Comparison of ENCODE assay signal across 8 cellular contexts in the genomic region with DNA sequence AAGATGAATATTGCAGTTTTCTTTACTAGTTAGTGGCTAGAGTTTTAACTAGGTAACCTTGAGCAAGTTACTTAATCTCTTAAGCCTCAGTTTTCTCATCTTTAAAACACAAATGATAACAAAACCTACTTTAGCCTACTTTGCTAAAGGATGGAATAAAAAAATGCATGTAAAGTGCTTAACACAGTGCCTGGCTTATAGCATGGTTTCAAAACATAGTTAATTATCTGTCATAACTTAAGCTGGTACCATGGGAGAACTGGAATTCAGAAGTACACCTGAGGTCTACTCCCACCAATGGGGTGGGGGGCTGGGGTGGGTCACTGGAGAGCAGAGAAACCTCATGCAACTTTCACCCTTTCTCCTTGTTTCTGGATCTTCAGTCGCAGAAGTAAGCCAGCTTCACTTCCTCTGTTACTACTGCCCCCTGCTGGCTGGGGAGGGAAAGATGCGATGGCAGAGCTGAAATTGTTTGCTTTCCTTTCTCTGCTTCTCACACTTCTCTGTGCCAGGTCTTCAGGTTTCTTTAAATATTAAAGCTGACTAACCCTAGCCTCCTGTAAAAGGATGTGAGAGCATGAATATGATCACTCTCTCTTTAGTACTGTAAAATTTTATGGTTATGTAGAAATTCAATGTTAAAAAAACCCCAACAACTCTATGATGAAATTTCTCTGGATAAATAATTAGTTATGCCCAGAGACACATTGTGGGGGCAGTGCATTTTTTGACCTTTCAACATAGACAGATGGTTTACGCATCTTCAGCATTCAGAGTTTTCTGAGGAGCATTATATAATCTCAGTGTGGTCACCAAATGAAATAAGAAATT.
A peak's percentile ranks its signal among the peaks of the same experiment; 100 is the strongest.
DNase-seq lines count a peak whose midpoint lies in the region; ATAC-seq and TF ChIP-seq lines count a peak whose summit lies in the region.

No MANE protein-coding gene starts in this region.

- H3K9me3 ChIP-seq in heart right ventricle: peaks cover 0 to 3% (median 0%) of the 10 kb centered on the region in 11 donors
- no peaks in the 10 kb centered on the region for H3K9me3 ChIP-seq in psoas muscle
- no peaks in the 10 kb centered on the region for H3K9me3 ChIP-seq in vagina

- no peak overlapping the region for H3K4me3 ChIP-seq in heart right ventricle
- no peak overlapping the region for H3K4me3 ChIP-seq in psoas muscle
- no peak overlapping the region for H3K4me3 ChIP-seq in vagina

- H3K36me3 ChIP-seq in heart right ventricle: no peaks in the 10 kb centered on the region
- H3K36me3 ChIP-seq in psoas muscle (ENCODE audit: insufficient read depth in 1 of 2, low read depth in 1 of 2): no peaks in the 10 kb centered on the region
- H3K36me3 ChIP-seq in vagina: no peaks in the 10 kb centered on the region

- DNase-seq in COLO668 (lab: John Stamatoyannopoulos, UW; ENCODE audit: unreplicated experiment): peak; percentile 76
- peak; percentile 82 for DNase-seq in KG1 (lab: John Stamatoyannopoulos, UW)
- DNase-seq in SK-N-DZ (ENCODE audit: low spot score): peak; percentile 65
- DNase-seq in activated naive CD8-positive, alpha-beta T cell treated with anti-CD3 and anti-CD28 coated beads, Interleukin-2, amount 10 ng/mL, durations not matched to agents 7 days and 5 days: peak; percentile 60
- peak; percentile 74 to 85 for DNase-seq in heart right ventricle
- peak; percentile 71 to 83 for DNase-seq in psoas muscle
- no peak for DNase-seq in vagina (ENCODE audit: extremely low spot score in 2 of 2)

- TF ChIP-seq POLR2A in vagina (IDR thresholded peaks at IDR 0.05): no peak

- H3K9me3 Mint-ChIP-seq in activated naive CD8-positive, alpha-beta T cell treated with anti-CD3 and anti-CD28 coated beads, Interleukin-2, amount 10 ng/mL, durations not matched to agents 7 days and 5 days: peaks cover 3% of the 10 kb centered on the region

- peak; percentile 78 to 94 (median 92) for TF ChIP-seq CTCF in heart right ventricle (IDR thresholded peaks at IDR 0.05)
- peak; percentile 92 for TF ChIP-seq CTCF in psoas muscle (IDR thresholded peaks at IDR 0.05)
- TF ChIP-seq CTCF in vagina (IDR thresholded peaks at IDR 0.05): peak in 2 of 3 experiments; percentile 49 to 61

- H3K27me3 Mint-ChIP-seq in activated naive CD8-positive, alpha-beta T cell treated with anti-CD3 and anti-CD28 coated beads, Interleukin-2, amount 10 ng/mL, durations not matched to agents 7 days and 5 days: no peaks in the 10 kb centered on the region

- POLR2A ChIA-PET in activated naive CD8-positive, alpha-beta T cell treated with anti-CD3 and anti-CD28 coated beads, Interleukin-2, amount 10 ng/mL, durations not matched to agents 7 days and 5 days (lab: Charles Lee): no interaction called here

- H3K27ac ChIP-seq in heart right ventricle (peak overlapping the region in 9 of 10 donors; percentile 6 to 64 (median 49)), psoas muscle (no peak overlapping the region), vagina (no peak overlapping the region)

- H3K27me3 ChIP-seq in heart right ventricle: no peaks in the 10 kb centered on the region
- H3K27me3 ChIP-seq in psoas muscle (ENCODE audit: insufficient read depth in 3 of 3, low read length in 2 of 3): no peaks in the 10 kb centered on the region
- H3K27me3 ChIP-seq in vagina: no peaks in the 10 kb centered on the region

- 13 to 14% methylated on average over 3 of the region's 3 CpGs for WGBS in heart right ventricle, 2 donors
- 3 to 18% (median 9%) methylated on average over 3 of the region's 3 CpGs for WGBS in psoas muscle, 3 donors

- H3K36me3 Mint-ChIP-seq in activated naive CD8-positive, alpha-beta T cell treated with anti-CD3 and anti-CD28 coated beads, Interleukin-2, amount 10 ng/mL, durations not matched to agents 7 days and 5 days: no peaks in the 10 kb centered on the region

- no peak overlapping the region for H3K27ac Mint-ChIP-seq in activated naive CD8-positive, alpha-beta T cell treated with anti-CD3 and anti-CD28 coated beads, Interleukin-2, amount 10 ng/mL, durations not matched to agents 7 days and 5 days

- H3K4me1 Mint-ChIP-seq in activated naive CD8-positive, alpha-beta T cell treated with anti-CD3 and anti-CD28 coated beads, Interleukin-2, amount 10 ng/mL, durations not matched to agents 7 days and 5 days: peaks cover 2% of the 10 kb centered on the region

- peak; percentile 75 for ATAC-seq in GM21360 (IDR thresholded peaks at IDR 0.05; ENCODE audit: unreplicated experiment)
- peak; percentile 58 for ATAC-seq in activated naive CD8-positive, alpha-beta T cell treated with anti-CD3 and anti-CD28 coated beads, Interleukin-2, amount 10 ng/mL, durations not matched to agents 7 days and 5 days (ENCODE audit: low read depth)
- ATAC-seq in heart right ventricle: peak; percentile 44 to 85 (median 74)
- peak; percentile 69 to 88 (median 70) for ATAC-seq in psoas muscle

- intact Hi-C loops in heart right ventricle (cut with DNase I) (loop anchor here in 9 of 10 donors (2.0 to 10.0 kb wide), 13 partner anchors 231 to 399 kb away; a partner anchor contains a TSS), psoas muscle (cut with DNase I) (loop anchor here (1.0 to 5.0 kb wide), 3 partner anchors 296 to 331 kb away; no protein-coding TSS in a partner anchor), vagina (cut with DNase I) (loop anchor here (10.0 kb wide), 1 partner anchor 319 kb away; no protein-coding TSS in a partner anchor)

- H3K4me1 ChIP-seq in heart right ventricle (peaks cover 0 to 37% (median 25%) of the 10 kb centered on the region in 9 donors), psoas muscle (peaks cover 6% of the 10 kb centered on the region), vagina (peaks cover 7% of the 10 kb centered on the region)

- H3K4me3 Mint-ChIP-seq in activated naive CD8-positive, alpha-beta T cell treated with anti-CD3 and anti-CD28 coated beads, Interleukin-2, amount 10 ng/mL, durations not matched to agents 7 days and 5 days: no peak overlapping the region

Comparison
In these comparisons a context has a peak if more than half of its experiments do, and no peak if none do; other contexts are left out.
1. DNase-seq: peak in COLO668 (single experiment), KG1 (single experiment), SK-N-DZ (single experiment), activated naive CD8-positive, alpha-beta T cell treated with anti-CD3 and anti-CD28 coated beads, Interleukin-2, amount 10 ng/mL, durations not matched to agents 7 days and 5 days (single experiment), heart right ventricle (2 of 2) and psoas muscle (2 of 2); none in vagina (0 of 2).
2. H3K27ac ChIP-seq: peak in heart right ventricle (9 of 10); none in psoas muscle (single experiment) and vagina (single experiment).
3. Peak in every context shown above with its lines, with median percentiles within 50 percentile points of each other: ATAC-seq and CTCF ChIP-seq.